ENCODE assay signal across 1 cellular context in the genomic region with DNA sequence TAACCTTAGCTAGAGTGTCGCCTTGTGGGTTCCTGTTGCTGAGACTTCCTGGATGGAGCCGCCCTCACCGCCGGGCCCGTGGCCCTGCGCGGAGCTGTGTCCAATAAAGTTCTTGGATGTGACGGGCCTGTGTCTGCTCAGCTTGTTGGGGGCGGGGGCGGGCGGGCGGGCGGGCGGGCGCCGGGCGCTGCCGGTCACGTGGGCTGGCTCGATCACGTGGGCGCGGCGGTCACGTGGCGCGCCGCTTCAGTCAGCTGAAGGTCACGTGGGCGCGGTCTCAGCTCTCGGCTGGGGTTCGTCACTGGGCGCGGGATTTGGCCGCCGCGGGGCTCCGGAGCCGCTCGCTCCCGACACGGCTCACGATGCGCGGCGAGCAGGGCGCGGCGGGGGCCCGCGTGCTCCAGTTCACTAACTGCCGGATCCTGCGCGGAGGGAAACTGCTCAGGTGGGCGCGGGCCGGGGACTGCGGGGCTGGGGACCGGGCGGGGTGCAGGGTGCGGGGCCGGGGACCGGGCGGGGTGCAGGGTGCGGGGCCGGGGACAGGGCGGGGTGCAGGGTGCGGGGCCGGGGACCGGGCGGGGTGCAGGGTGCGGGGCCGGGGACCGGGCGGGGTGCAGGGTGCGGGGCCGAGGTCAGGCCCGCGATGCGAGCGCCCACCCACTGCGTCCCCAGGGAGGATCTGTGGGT.
TF ChIP-seq lines count a peak whose summit lies in the region.

Gene AMDHD2, plus strand, starts transcription at position 275 of the 687 bp plus-strand sequence. Its CDS starts 88 bp downstream, at position 363.

TF ChIP-seq in GM12878, 131 proteins besides CTCF, POLR2A, EP300 and RAD21 (continued from another document and continues in another):
- TF ChIP-seq ZBTB11 (CRISPR knock-in tag; IDR thresholded peaks at IDR 0.05) (no peak), NFXL1 (IDR thresholded peaks at IDR 0.05; ENCODE audit: borderline replicate concordance) (no peak), NRF1 (conservative IDR thresholded peaks at IDR 0.05; ENCODE audit: low read depth, low read length) (no peak), IRF4 (IDR thresholded peaks at IDR 0.05; ENCODE audit: low read depth, low read length) (no peak), ZSCAN29 (IDR thresholded peaks at IDR 0.05) (no peak), NFYA (IDR thresholded peaks at IDR 0.05; ENCODE audit: borderline replicate concordance, low read depth, low read length) (no peak), MTA3 (IDR thresholded peaks at IDR 0.05; ENCODE audit: borderline replicate concordance, low read length) (no peak; the same call in 1 of the 2 replicates), CBX5 (IDR thresholded peaks at IDR 0.05; ENCODE audit: low read depth) (no peak), NR2F1 (conservative IDR thresholded peaks at IDR 0.05) (0 out of 2 replicates have a peak, but pooled peaks have one; percentile 30), RB1 (IDR thresholded peaks at IDR 0.05; ENCODE audit: borderline replicate concordance) (peak; percentile 79; the same call in 1 of the 2 replicates), SRF (IDR thresholded peaks at IDR 0.05; ENCODE audit: low read depth in 2 of 2, low read length in 2 of 2) (peak in 1 of 2 experiments; percentile 63; a peak in 1 of 4 replicates), PAX8 (IDR thresholded peaks at IDR 0.05) (no peak), YBX1 (IDR thresholded peaks at IDR 0.05) (no peak), MEF2B (IDR thresholded peaks at IDR 0.05; ENCODE audit: partially characterized antibody, poor library complexity, severe bottlenecking) (peak; percentile 41), SMARCA5 (IDR thresholded peaks at IDR 0.05) (no peak), NFIC (IDR thresholded peaks at IDR 0.05; ENCODE audit: low read depth, low read length) (peak; percentile 89; the same call in 1 of the 2 replicates), FOS (IDR thresholded peaks at IDR 0.05; ENCODE audit: borderline replicate concordance, extremely low read depth, insufficient read length) (peak; percentile 89), TARDBP (IDR thresholded peaks at IDR 0.05; ENCODE audit: borderline replicate concordance) (peak; percentile 90), SP1 (IDR thresholded peaks at IDR 0.05; ENCODE audit: low read depth, low read length) (peak; percentile 27), ZNF687 (IDR thresholded peaks at IDR 0.05) (0 out of 2 replicates have a peak, but pooled peaks have one; percentile 22), ESRRA (IDR thresholded peaks at IDR 0.05; ENCODE audit: low read length) (no peak), RFX5 (IDR thresholded peaks at IDR 0.05; ENCODE audit: low read depth, low read length) (no peak), NR2C1 (IDR thresholded peaks at IDR 0.05) (no peak), ZNF274 (IDR thresholded peaks at IDR 0.05; ENCODE audit: insufficient read depth, insufficient read length) (no peak), HSF1 (IDR thresholded peaks at IDR 0.05; ENCODE audit: low read depth, low read length) (no peak), ETV6 (conservative IDR thresholded peaks at IDR 0.05 in 1 of 2, IDR thresholded peaks at IDR 0.05 in 1 of 2; ENCODE audit: borderline replicate concordance in 1 of 2, low read depth in 1 of 2) (no peak)
- TF ChIP-seq, protein P1, sequence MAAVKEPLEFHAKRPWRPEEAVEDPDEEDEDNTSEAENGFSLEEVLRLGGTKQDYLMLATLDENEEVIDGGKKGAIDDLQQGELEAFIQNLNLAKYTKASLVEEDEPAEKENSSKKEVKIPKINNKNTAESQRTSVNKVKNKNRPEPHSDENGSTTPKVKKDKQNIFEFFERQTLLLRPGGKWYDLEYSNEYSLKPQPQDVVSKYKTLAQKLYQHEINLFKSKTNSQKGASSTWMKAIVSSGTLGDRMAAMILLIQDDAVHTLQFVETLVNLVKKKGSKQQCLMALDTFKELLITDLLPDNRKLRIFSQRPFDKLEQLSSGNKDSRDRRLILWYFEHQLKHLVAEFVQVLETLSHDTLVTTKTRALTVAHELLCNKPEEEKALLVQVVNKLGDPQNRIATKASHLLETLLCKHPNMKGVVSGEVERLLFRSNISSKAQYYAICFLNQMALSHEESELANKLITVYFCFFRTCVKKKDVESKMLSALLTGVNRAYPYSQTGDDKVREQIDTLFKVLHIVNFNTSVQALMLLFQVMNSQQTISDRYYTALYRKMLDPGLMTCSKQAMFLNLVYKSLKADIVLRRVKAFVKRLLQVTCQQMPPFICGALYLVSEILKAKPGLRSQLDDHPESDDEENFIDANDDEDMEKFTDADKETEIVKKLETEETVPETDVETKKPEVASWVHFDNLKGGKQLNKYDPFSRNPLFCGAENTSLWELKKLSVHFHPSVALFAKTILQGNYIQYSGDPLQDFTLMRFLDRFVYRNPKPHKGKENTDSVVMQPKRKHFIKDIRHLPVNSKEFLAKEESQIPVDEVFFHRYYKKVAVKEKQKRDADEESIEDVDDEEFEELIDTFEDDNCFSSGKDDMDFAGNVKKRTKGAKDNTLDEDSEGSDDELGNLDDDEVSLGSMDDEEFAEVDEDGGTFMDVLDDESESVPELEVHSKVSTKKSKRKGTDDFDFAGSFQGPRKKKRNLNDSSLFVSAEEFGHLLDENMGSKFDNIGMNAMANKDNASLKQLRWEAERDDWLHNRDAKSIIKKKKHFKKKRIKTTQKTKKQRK (IDR thresholded peaks at IDR 0.05; ENCODE audit: low read depth, low read length), result no peak
- TF ChIP-seq, protein P2, sequence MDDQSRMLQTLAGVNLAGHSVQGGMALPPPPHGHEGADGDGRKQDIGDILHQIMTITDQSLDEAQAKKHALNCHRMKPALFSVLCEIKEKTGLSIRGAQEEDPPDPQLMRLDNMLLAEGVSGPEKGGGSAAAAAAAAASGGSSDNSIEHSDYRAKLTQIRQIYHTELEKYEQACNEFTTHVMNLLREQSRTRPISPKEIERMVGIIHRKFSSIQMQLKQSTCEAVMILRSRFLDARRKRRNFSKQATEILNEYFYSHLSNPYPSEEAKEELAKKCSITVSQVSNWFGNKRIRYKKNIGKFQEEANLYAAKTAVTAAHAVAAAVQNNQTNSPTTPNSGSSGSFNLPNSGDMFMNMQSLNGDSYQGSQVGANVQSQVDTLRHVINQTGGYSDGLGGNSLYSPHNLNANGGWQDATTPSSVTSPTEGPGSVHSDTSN (IDR thresholded peaks at IDR 0.05; ENCODE audit: insufficient replicate concordance, low read depth, low read length), result peak; percentile 73
- TF ChIP-seq, protein P3, sequence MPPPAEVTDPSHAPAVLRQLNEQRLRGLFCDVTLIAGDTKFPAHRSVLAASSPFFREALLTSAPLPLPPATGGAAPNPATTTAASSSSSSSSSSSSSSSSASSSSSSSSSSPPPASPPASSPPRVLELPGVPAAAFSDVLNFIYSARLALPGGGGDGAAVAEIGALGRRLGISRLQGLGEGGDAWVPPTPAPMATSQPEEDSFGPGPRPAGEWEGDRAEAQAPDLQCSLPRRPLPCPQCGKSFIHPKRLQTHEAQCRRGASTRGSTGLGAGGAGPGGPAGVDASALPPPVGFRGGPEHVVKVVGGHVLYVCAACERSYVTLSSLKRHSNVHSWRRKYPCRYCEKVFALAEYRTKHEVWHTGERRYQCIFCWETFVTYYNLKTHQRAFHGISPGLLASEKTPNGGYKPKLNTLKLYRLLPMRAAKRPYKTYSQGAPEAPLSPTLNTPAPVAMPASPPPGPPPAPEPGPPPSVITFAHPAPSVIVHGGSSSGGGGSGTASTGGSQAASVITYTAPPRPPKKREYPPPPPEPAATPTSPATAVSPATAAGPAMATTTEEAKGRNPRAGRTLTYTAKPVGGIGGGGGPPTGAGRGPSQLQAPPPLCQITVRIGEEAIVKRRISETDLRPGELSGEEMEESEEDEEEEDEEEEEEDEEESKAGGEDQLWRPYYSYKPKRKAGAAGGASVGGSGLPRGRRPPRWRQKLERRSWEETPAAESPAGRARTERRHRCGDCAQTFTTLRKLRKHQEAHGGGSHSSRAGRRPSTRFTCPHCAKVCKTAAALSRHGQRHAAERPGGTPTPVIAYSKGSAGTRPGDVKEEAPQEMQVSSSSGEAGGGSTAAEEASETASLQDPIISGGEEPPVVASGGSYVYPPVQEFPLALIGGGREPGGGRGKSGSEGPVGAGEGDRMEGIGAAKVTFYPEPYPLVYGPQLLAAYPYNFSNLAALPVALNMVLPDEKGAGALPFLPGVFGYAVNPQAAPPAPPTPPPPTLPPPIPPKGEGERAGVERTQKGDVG (CRISPR knock-in tag; IDR thresholded peaks at IDR 0.05), result 0 out of 2 replicates have a peak, but pooled peaks have one; percentile 50
- TF ChIP-seq, protein P4, sequence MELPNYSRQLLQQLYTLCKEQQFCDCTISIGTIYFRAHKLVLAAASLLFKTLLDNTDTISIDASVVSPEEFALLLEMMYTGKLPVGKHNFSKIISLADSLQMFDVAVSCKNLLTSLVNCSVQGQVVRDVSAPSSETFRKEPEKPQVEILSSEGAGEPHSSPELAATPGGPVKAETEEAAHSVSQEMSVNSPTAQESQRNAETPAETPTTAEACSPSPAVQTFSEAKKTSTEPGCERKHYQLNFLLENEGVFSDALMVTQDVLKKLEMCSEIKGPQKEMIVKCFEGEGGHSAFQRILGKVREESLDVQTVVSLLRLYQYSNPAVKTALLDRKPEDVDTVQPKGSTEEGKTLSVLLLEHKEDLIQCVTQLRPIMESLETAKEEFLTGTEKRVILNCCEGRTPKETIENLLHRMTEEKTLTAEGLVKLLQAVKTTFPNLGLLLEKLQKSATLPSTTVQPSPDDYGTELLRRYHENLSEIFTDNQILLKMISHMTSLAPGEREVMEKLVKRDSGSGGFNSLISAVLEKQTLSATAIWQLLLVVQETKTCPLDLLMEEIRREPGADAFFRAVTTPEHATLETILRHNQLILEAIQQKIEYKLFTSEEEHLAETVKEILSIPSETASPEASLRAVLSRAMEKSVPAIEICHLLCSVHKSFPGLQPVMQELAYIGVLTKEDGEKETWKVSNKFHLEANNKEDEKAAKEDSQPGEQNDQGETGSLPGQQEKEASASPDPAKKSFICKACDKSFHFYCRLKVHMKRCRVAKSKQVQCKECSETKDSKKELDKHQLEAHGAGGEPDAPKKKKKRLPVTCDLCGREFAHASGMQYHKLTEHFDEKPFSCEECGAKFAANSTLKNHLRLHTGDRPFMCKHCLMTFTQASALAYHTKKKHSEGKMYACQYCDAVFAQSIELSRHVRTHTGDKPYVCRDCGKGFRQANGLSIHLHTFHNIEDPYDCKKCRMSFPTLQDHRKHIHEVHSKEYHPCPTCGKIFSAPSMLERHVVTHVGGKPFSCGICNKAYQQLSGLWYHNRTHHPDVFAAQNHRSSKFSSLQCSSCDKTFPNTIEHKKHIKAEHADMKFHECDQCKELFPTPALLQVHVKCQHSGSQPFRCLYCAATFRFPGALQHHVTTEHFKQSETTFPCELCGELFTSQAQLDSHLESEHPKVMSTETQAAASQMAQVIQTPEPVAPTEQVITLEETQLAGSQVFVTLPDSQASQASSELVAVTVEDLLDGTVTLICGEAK (IDR thresholded peaks at IDR 0.05; ENCODE audit: borderline replicate concordance), result no peak
